In the genomic region with DNA sequence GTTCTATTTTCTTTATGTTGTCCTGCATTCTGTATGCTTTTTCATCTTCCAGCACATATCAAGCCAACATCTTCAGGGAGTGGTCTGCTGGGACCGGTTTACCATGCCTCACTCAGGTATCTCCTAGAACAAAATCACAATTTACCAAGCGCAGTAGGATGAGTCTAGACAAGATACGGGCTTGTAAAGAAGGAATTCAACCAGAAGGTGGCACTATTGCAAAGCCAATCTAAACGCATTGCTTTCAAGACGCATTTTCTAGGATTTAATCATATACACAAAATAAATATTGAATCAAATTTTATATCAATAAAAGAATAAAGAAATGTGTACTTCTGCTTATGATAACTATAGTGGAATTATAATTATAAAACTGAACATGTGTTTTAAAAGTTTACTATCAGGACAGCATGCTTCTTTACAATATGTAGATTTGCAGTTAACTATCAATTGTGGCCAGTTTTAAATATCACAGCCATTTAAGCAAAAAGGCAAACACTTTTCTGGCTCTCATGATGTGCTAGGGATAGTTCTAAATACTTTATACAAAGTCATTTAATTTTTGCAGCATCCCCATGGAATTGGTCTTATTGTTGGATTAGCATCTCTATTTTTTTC, we compare ENCODE assay signal across 8 cellular contexts. TPM values are rescaled to one million over a fixed set of nuclear protein-coding genes. Genes with fewer than 3 reads are reported as not detected.
A peak's percentile ranks its signal among the peaks of the same experiment; 100 is the strongest.
DNase-seq lines count a peak whose midpoint lies in the region; ATAC-seq, FAIRE-seq and TF ChIP-seq lines count a peak whose summit lies in the region.

No MANE protein-coding gene starts in this region.

- H3K27ac Mint-ChIP-seq in GM23338, result no peak overlapping the region

- no peaks in the 10 kb centered on the region for H4K20me1 ChIP-seq in GM23338 (replicated peaks; ENCODE audit: insufficient read depth)
- no peaks in the 10 kb centered on the region for H4K20me1 ChIP-seq in MM.1S (ENCODE audit: insufficient read depth, low read length)

- H3K4me1 ChIP-seq in GM23338 (ENCODE audit: insufficient read depth) (no peaks in the 10 kb centered on the region), MM.1S (ENCODE audit: low read length) (peaks cover 12% of the 10 kb centered on the region), lung (ENCODE audit: control insufficient read depth in 2 of 2, insufficient read depth in 2 of 2, low read length in 2 of 2) (no peaks in the 10 kb centered on the region)

- no peak overlapping the region for H3K4me3 ChIP-seq in GM23338
- no peak overlapping the region for H3K4me3 ChIP-seq in MM.1S (ENCODE audit: low read length)
- H3K4me3 ChIP-seq in lung, result no peak overlapping the region

- no peak for FAIRE-seq in urothelium cell line (lab: Jason Lieb, UNC)

- H3K4me2 ChIP-seq in GM23338, result no peak overlapping the region
- H3K4me2 ChIP-seq in MM.1S (ENCODE audit: low read depth, low read length), result no peak overlapping the region

- peak; percentile 59 for ATAC-seq in Right ventricle myocardium inferior
- ATAC-seq in GM23338, result peak; percentile 86
- peak; percentile 53 for ATAC-seq in lung (ENCODE audit: insufficient read depth, low FRiP score)

- intact Hi-C loops in Right ventricle myocardium inferior (cut with DNase I) (loop anchor here (2.0 to 5.0 kb wide), 2 partner anchors 142 to 266 kb away; partner anchors contain the start of gene ERCC5), cardiac septum (cut with DNase I) (no loop called here)

- H3K9me3 Mint-ChIP-seq in GM23338, result no peaks in the 10 kb centered on the region

- 0 out of 3 replicates have a peak, but pooled peaks cover 2% of the 10 kb centered on the region for H3K4me1 Mint-ChIP-seq in GM23338

- no peaks in the 10 kb centered on the region for H3K79me2 ChIP-seq in GM23338 (replicated peaks; ENCODE audit: insufficient read depth)
- H3K79me2 ChIP-seq in MM.1S (ENCODE audit: low read length), result no peaks in the 10 kb centered on the region

- peaks cover 4% of the 10 kb centered on the region for H3K27me3 Mint-ChIP-seq in GM23338 (ENCODE audit: insufficient read depth, low read depth, poor library complexity)

- H2AFZ ChIP-seq in GM23338 (no peak overlapping the region), MM.1S (ENCODE audit: low read length) (no peak overlapping the region)

- H3K36me3 Mint-ChIP-seq in GM23338 (ENCODE audit: low read depth), result no peaks in the 10 kb centered on the region

- no peak overlapping the region for H3K4me3 Mint-ChIP-seq in GM23338

- H3K9me3 ChIP-seq in MM.1S (replicated peaks; ENCODE audit: insufficient read depth, low read length) (no peaks in the 10 kb centered on the region), lung (ENCODE audit: control insufficient read depth in 2 of 2, insufficient read depth in 1 of 2, low read length in 1 of 2) (no peaks in the 10 kb centered on the region)

- H3K36me3 ChIP-seq in GM23338 (ENCODE audit: insufficient read depth), result no peaks in the 10 kb centered on the region
- H3K36me3 ChIP-seq in MM.1S (replicated peaks; ENCODE audit: insufficient read depth, low read length), result no peaks in the 10 kb centered on the region
- H3K36me3 ChIP-seq in lung (ENCODE audit: control insufficient read depth in 2 of 2, insufficient read depth in 2 of 2, low read length in 2 of 2), result no peaks in the 10 kb centered on the region

- H3K27ac ChIP-seq in GM23338 (ENCODE audit: low read depth) (no peak overlapping the region), MM.1S (ENCODE audit: low read length) (no peak overlapping the region), lung (ENCODE audit: low read depth in 1 of 2, low read length in 1 of 2) (no peak overlapping the region)

- no peaks in the 10 kb centered on the region for H3K9me2 ChIP-seq in GM23338 (ENCODE audit: insufficient read depth)
- H3K9me2 ChIP-seq in MM.1S (replicated peaks; ENCODE audit: insufficient read depth, low read length), result no peaks in the 10 kb centered on the region

- H3K9ac ChIP-seq in MM.1S (ENCODE audit: low read length), result no peak overlapping the region

- 1 to 6% methylated on average over 5 of the region's 5 CpGs for WGBS in lung, 2 donors

- no peaks in the 10 kb centered on the region for H3K27me3 ChIP-seq in GM23338 (ENCODE audit: insufficient read depth)
- H3K27me3 ChIP-seq in MM.1S (replicated peaks; ENCODE audit: insufficient read depth, low read length), result no peaks in the 10 kb centered on the region
- H3K27me3 ChIP-seq in lung (ENCODE audit: control insufficient read depth, insufficient read depth), result no peaks in the 10 kb centered on the region

- TF ChIP-seq CTCF in GM23338 (conservative IDR thresholded peaks at IDR 0.05; ENCODE audit: low read depth in 2 of 2) (peak; percentile 81 to 85), MM.1S (IDR thresholded peaks at IDR 0.05; ENCODE audit: low read length) (peak; percentile 70), lung (IDR thresholded peaks at IDR 0.05; ENCODE audit: control extremely low read depth, extremely low read depth) (peak; percentile 78)

- DNase-seq in Right ventricle myocardium inferior (ENCODE audit: missing footprints) (no peak), cardiac septum (ENCODE audit: low spot score) (no peak), GM23338 (ENCODE audit: low spot score) (peak; percentile 86), MM.1S (peak; percentile 64), RPMI8226 (peak; percentile 66), dermis blood vessel endothelial cell (peak; percentile 88), lung (ENCODE audit: low spot score) (no peak), urothelium cell line (ENCODE audit: low spot score) (peak; percentile 15)

- H3F3A ChIP-seq in GM23338 (replicated peaks; ENCODE audit: low read depth) (no peaks in the 10 kb centered on the region), MM.1S (ENCODE audit: insufficient read depth, low read length) (0 out of 2 replicates have a peak, but pooled peaks cover 2% of the 10 kb centered on the region)

TF ChIP-seq in GM23338, 12 proteins besides CTCF, POLR2A, EP300 and RAD21 (continues in another document):
- TF ChIP-seq NANOG (IDR thresholded peaks at IDR 0.05; ENCODE audit: borderline replicate concordance) (no peak), STAT1 (IDR thresholded peaks at IDR 0.05; ENCODE audit: unreplicated experiment) (no peak)
- TF ChIP-seq, protein P1, sequence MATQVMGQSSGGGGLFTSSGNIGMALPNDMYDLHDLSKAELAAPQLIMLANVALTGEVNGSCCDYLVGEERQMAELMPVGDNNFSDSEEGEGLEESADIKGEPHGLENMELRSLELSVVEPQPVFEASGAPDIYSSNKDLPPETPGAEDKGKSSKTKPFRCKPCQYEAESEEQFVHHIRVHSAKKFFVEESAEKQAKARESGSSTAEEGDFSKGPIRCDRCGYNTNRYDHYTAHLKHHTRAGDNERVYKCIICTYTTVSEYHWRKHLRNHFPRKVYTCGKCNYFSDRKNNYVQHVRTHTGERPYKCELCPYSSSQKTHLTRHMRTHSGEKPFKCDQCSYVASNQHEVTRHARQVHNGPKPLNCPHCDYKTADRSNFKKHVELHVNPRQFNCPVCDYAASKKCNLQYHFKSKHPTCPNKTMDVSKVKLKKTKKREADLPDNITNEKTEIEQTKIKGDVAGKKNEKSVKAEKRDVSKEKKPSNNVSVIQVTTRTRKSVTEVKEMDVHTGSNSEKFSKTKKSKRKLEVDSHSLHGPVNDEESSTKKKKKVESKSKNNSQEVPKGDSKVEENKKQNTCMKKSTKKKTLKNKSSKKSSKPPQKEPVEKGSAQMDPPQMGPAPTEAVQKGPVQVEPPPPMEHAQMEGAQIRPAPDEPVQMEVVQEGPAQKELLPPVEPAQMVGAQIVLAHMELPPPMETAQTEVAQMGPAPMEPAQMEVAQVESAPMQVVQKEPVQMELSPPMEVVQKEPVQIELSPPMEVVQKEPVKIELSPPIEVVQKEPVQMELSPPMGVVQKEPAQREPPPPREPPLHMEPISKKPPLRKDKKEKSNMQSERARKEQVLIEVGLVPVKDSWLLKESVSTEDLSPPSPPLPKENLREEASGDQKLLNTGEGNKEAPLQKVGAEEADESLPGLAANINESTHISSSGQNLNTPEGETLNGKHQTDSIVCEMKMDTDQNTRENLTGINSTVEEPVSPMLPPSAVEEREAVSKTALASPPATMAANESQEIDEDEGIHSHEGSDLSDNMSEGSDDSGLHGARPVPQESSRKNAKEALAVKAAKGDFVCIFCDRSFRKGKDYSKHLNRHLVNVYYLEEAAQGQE (IDR thresholded peaks at IDR 0.05; ENCODE audit: unreplicated experiment), result no peak

RNA-seq across cellular contexts. Expression of gene TPP2, which starts 16.1 kb away (rescaled TPM):
- 29.9 TPM for total RNA-seq in Right ventricle myocardium inferior
- total RNA-seq in cardiac septum, result 31.0 TPM
- 91.9 and 111 TPM in 2 replicates for total RNA-seq in GM23338 (2014; rRNA removed; shearing (Covaris generic))
- 47.2 and 56.6 TPM in 2 replicates for polyA plus RNA-seq in GM23338 (2016; fragmentation: Nextera tagmentation; extraction: Ambion mirVana)
- 61.1 and 75.2 TPM in 2 replicates for total RNA-seq in dermis blood vessel endothelial cell
- total RNA-seq in lung, result 10 to 100 TPM; 38.0 to 78.8 TPM
- 10 to 100 TPM; 19.9 to 21.7 TPM for polyA plus RNA-seq in lung

Comparison
In these comparisons a context has a peak if more than half of its experiments do, and no peak if none do; other contexts are left out.
1. DNase-seq: peak in GM23338 (single experiment), MM.1S (single experiment), RPMI8226 (single experiment), dermis blood vessel endothelial cell (single experiment) and urothelium cell line (single experiment); none in Right ventricle myocardium inferior (single experiment), cardiac septum (single experiment) and lung (single experiment).
2. Peak in every context shown above with its lines, with median percentiles within 50 percentile points of each other: ATAC-seq and CTCF ChIP-seq.